In genomic region chr2:32135409-32135808, GRCh38 we compare ENCODE assay signal across 8 cellular contexts. TPM values are rescaled to one million over a fixed set of nuclear protein-coding genes. Genes with fewer than 3 reads are reported as not detected.
DNase-seq lines count a peak whose midpoint lies in the region; ATAC-seq and TF ChIP-seq lines count a peak whose summit lies in the region.

No MANE protein-coding gene starts in this region.

- no peaks in the 10 kb centered on the region for H3K9me2 ChIP-seq in HCT116 (ENCODE audit: insufficient read depth)

- peak overlapping the region; percentile 27; the same call in 1 of the 2 replicates for H3K9ac ChIP-seq in HCT116 (ENCODE audit: low read length)

- no peaks in the 10 kb centered on the region for H3K9me3 ChIP-seq in HCT116 (ENCODE audit: control insufficient read depth in 1 of 2, insufficient read depth in 1 of 2, low read depth in 1 of 2, low read length in 2 of 2)
- no peaks in the 10 kb centered on the region for H3K9me3 ChIP-seq in BE2C

- H3K4me2 ChIP-seq in HCT116 (ENCODE audit: low read length) = peak overlapping the region; percentile 57

- H2AFZ ChIP-seq in HCT116 (ENCODE audit: low read depth, low read length, poor library complexity, severe bottlenecking) = no peak overlapping the region

- TF ChIP-seq POLR2A in HCT116 (IDR thresholded peaks at IDR 0.05; ENCODE audit: borderline replicate concordance, extremely low read depth, insufficient read depth, insufficient read length) = no peak

- peak overlapping the region in 1 of 2 experiments; percentile 16; a peak in 2 of 4 replicates for H3K4me3 ChIP-seq in HCT116 (replicated peaks in 1 of 2; ENCODE audit: low read depth in 1 of 2, low read length in 2 of 2)
- no peak overlapping the region for H3K4me3 ChIP-seq in BE2C (ENCODE audit: low read depth, low read length)

- TF ChIP-seq RAD21 in HCT116 (IDR thresholded peaks at IDR 0.05; ENCODE audit: low read depth) = peak; percentile 54

- POLR2A ChIA-PET in HCT116 (lab: Charles Lee) = no interaction called here

- peak; percentile 3 for DNase-seq in COR-L47 (lab: John Stamatoyannopoulos, UW)
- DNase-seq in HCT116 (ENCODE audit: low read depth, low spot score) = peak; percentile 79
- peak; percentile 74 to 93 for DNase-seq in SW 1271 (lab: John Stamatoyannopoulos, UW)
- DNase-seq in hepatic stellate cell (ENCODE audit: low spot score) = peak; percentile 65
- DNase-seq in inferior parietal cortex (ENCODE audit: extremely low spot score) = no peak
- DNase-seq in BE2C = no peak

- H3K27ac ChIP-seq in HCT116 (ENCODE audit: low read depth, low read length) = peak overlapping the region; percentile 49; the same call in 1 of the 2 replicates

- H3K36me3 ChIP-seq in HCT116 (ENCODE audit: control insufficient read depth in 1 of 2, insufficient read depth in 2 of 2, low read length in 2 of 2) (no peaks in the 10 kb centered on the region), BE2C (peaks cover 8% of the 10 kb centered on the region)

- RAD21 ChIA-PET in HCT116 (lab: Charles Lee; ENCODE audit: low non-redundant PET in 1 of 2, low total read pairs in 2 of 2, uncharacterized antibody in 2 of 2, unreplicated experiment in 2 of 2) = no interaction called here

- no peaks in the 10 kb centered on the region for H4K20me1 ChIP-seq in HCT116 (ENCODE audit: insufficient read depth)

- peaks cover 3 to 23% of the 10 kb centered on the region in 2 experiments; a peak in 3 of 4 replicates for H3K4me1 ChIP-seq in HCT116 (ENCODE audit: control insufficient read depth in 1 of 2, insufficient read depth in 2 of 2, low read length in 2 of 2)
- no peaks in the 10 kb centered on the region for H3K4me1 ChIP-seq in BE2C

- intact Hi-C loops in HCT116 (cut with micrococcal nuclease) = loop anchor here (1.0 to 5.0 kb wide), 2 partner anchors 72 to 722 kb away; partner anchors contain the start of gene SPAST

- H3K27me3 ChIP-seq in HCT116 (ENCODE audit: insufficient read depth, low read length) (no peaks in the 10 kb centered on the region), BE2C (no peaks in the 10 kb centered on the region)

- H3K79me2 ChIP-seq in HCT116 (ENCODE audit: insufficient read depth, low read length) = no peaks in the 10 kb centered on the region

- BruUV-seq in HCT116 (replicated peaks; lab: Mats Ljungman, UMichigan) = no TSS peak

- peak; percentile 20 to 47 (median 23); a peak in 4 of 6 replicates for TF ChIP-seq CTCF in HCT116 (IDR thresholded peaks at IDR 0.05 in 2 of 3, conservative IDR thresholded peaks at IDR 0.05 in 1 of 3; ENCODE audit: borderline replicate concordance in 1 of 3, insufficient read depth in 1 of 3, low read depth in 2 of 3, low read length in 2 of 3)
- TF ChIP-seq CTCF in BE2C (IDR thresholded peaks at IDR 0.05; ENCODE audit: low read depth, low read length) = no peak

- CTCF ChIA-PET in HCT116 (lab: Charles Lee) = interaction anchor here (1.5 kb wide), 1 partner anchor 72 kb away, joined by 5 read pairs; the partner anchor contains the start of gene SPAST

- ATAC-seq in HCT116 = peak; percentile 96
- ATAC-seq in HG03521 (IDR thresholded peaks at IDR 0.05; ENCODE audit: unreplicated experiment) = no peak
- no peak for ATAC-seq in HG02938 (IDR thresholded peaks at IDR 0.05; ENCODE audit: unreplicated experiment)

TF ChIP-seq in HCT116, 20 proteins besides CTCF, POLR2A, EP300 and RAD21:
- TF ChIP-seq JUND (IDR thresholded peaks at IDR 0.05) (peak; percentile 69), MAX (IDR thresholded peaks at IDR 0.05) (0 out of 2 replicates have a peak, but pooled peaks have one; percentile 34), SP1 (IDR thresholded peaks at IDR 0.05; ENCODE audit: low read depth) (peak; percentile 39; the same call in 1 of the 2 replicates), YY1 (IDR thresholded peaks at IDR 0.05; ENCODE audit: extremely low read depth, insufficient replicate concordance, low read depth, low read length) (peak; percentile 48), POLR2AphosphoS5 (IDR thresholded peaks at IDR 0.05; ENCODE audit: low read depth, low read length) (no peak), EGR1 (IDR thresholded peaks at IDR 0.05; ENCODE audit: low read depth) (no peak), FOSL1 (IDR thresholded peaks at IDR 0.05; ENCODE audit: low read depth) (peak; percentile 65), SRF (IDR thresholded peaks at IDR 0.05; ENCODE audit: low read depth) (no peak), CBX3 (IDR thresholded peaks at IDR 0.05; ENCODE audit: low read depth) (peak; percentile 43; the same call in 1 of the 2 replicates)

RNA-seq across cellular contexts. Expression of gene SLC30A6, which starts 30.3 kb away (rescaled TPM):
- total RNA-seq in HCT116 (2021; ENCODE audit: unreplicated experiment) = 18.4 TPM
- polyA plus RNA-seq in HCT116 (2012) = 4.6 and 6.3 TPM in 2 replicates
- 12.8 TPM for polyA plus RNA-seq in BE2C (2012; ENCODE audit: insufficient read depth, insufficient read length, low read depth)

Comparison
In these comparisons a context has a peak if more than half of its experiments do, and no peak if none do; other contexts are left out.
1. DNase-seq: peak in COR-L47 (single experiment), HCT116 (single experiment), SW 1271 (2 of 2) and hepatic stellate cell (single experiment); none in inferior parietal cortex (single experiment) and BE2C (single experiment).